Comparison of ENCODE assay signal across 19 cellular contexts in the genomic region with DNA sequence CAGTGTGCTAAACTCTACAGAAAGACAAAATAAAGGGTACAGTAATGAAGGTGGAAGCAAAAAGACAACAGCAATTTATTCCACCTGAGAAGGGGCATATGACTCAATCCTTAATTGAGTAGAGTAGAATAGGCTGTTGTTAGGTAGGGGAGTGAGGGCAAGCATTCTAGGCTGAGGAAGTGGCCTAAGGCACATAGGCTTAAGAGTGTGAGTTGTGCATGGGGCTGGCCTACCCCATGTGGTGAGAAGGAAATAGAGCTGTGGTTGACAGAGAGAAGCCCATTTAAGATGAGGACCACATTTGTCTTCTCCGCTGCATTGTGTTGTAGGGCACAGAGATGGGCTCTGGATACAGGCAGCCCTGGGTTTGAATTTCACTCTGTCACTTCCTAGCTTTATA. TPM values are rescaled to one million over a fixed set of nuclear protein-coding genes. Genes with fewer than 3 reads are reported as not detected.
"Had no signal": no experiment of that assay in that cellular context is flagged by ENCODE, and none has a peak within 500 bp of the region (broad histone marks: within the 10 kb centered on the region; RNA-seq: fewer than 3 reads in every experiment).

No MANE protein-coding gene starts in this region.

- DNase-seq: activated CD4-positive, alpha-beta T cell treated with anti-CD3 and anti-CD28 coated beads, Interleukin-2, amount 50 U/mL, for 4 hours; activated CD4-positive, CD25-positive, alpha-beta regulatory T cell; activated naive CD4-positive, alpha-beta T cell treated with anti-CD3 and anti-CD28 coated beads, Interleukin-2, amount 10 ng/mL, durations not matched to agents 7 days and 5 days; brain microvascular endothelial cell; cerebellar nuclear complex; endodermal cell; erythroblast; hypothalamus; occipital lobe; right cardiac atrium had no signal

- ATAC-seq: right cardiac atrium; stimulated activated memory B cell treated with anti-CD40 and anti-IgM and Interleukin-4, amounts not matched to agents 10 μg/mL and 1 μg/mL and 100 μg/mL, for 72 hours had no signal

- H3K9me3 Mint-ChIP-seq: activated naive CD4-positive, alpha-beta T cell treated with anti-CD3 and anti-CD28 coated beads, Interleukin-2, amount 10 ng/mL, durations not matched to agents 7 days and 5 days; activated T-helper 2 cell treated with anti-CD3 and anti-CD28 coated beads, Interferon-gamma antibody, Interleukin-2, Interleukin-4, amounts not matched to agents 10 μg/mL and 5 μg/mL and 100 μg/mL, durations not matched to agents 14 hours and 24 hours and 36 hours; dendritic cell treated with granulocyte-macrophage colony-stimulating factor and Interleukin-4, amounts not matched to agents 40 ng/mL and 50 ng/mL, for 4 days; nephron; stimulated activated memory B cell treated with anti-CD40 and anti-IgM and Interleukin-4, amounts not matched to agents 10 μg/mL and 1 μg/mL and 100 μg/mL, for 72 hours; type B pancreatic cell had no signal

- H3K9me3 ChIP-seq: suprapubic skin had no signal

- H3K27ac ChIP-seq: brain microvascular endothelial cell, suprapubic skin had no signal

- H3K4me3 ChIP-seq: lung, smooth muscle cell, suprapubic skin had no signal

- H3K27ac Mint-ChIP-seq: activated naive CD4-positive, alpha-beta T cell treated with anti-CD3 and anti-CD28 coated beads, Interleukin-2, amount 10 ng/mL, durations not matched to agents 7 days and 5 days; activated T-helper 2 cell treated with anti-CD3 and anti-CD28 coated beads, Interferon-gamma antibody, Interleukin-2, Interleukin-4, amounts not matched to agents 10 μg/mL and 5 μg/mL and 100 μg/mL, durations not matched to agents 14 hours and 24 hours and 36 hours; dendritic cell treated with granulocyte-macrophage colony-stimulating factor and Interleukin-4, amounts not matched to agents 40 ng/mL and 50 ng/mL, for 4 days; endodermal cell; nephron; progenitor cell of endocrine pancreas; stimulated activated memory B cell treated with anti-CD40 and anti-IgM and Interleukin-4, amounts not matched to agents 10 μg/mL and 1 μg/mL and 100 μg/mL, for 72 hours; type B pancreatic cell had no signal

- H3K4me3 Mint-ChIP-seq: activated naive CD4-positive, alpha-beta T cell treated with anti-CD3 and anti-CD28 coated beads, Interleukin-2, amount 10 ng/mL, durations not matched to agents 7 days and 5 days; dendritic cell treated with granulocyte-macrophage colony-stimulating factor and Interleukin-4, amounts not matched to agents 40 ng/mL and 50 ng/mL, for 4 days; endodermal cell; nephron; stimulated activated memory B cell treated with anti-CD40 and anti-IgM and Interleukin-4, amounts not matched to agents 10 μg/mL and 1 μg/mL and 100 μg/mL, for 72 hours; type B pancreatic cell had no signal

- H3K36me3 ChIP-seq: brain microvascular endothelial cell, suprapubic skin had no signal

- H3K27me3 ChIP-seq: brain microvascular endothelial cell, suprapubic skin had no signal

- H3K27me3 Mint-ChIP-seq: progenitor cell of endocrine pancreas; stimulated activated memory B cell treated with anti-CD40 and anti-IgM and Interleukin-4, amounts not matched to agents 10 μg/mL and 1 μg/mL and 100 μg/mL, for 72 hours; type B pancreatic cell had no signal

- H3K36me3 Mint-ChIP-seq: activated naive CD4-positive, alpha-beta T cell treated with anti-CD3 and anti-CD28 coated beads, Interleukin-2, amount 10 ng/mL, durations not matched to agents 7 days and 5 days; stimulated activated memory B cell treated with anti-CD40 and anti-IgM and Interleukin-4, amounts not matched to agents 10 μg/mL and 1 μg/mL and 100 μg/mL, for 72 hours; type B pancreatic cell had no signal

RNA-seq across cellular contexts. Expression of gene ZCCHC18, which starts 3.4 kb away (rescaled TPM):
- total RNA-seq: smooth muscle cell had no signal
